Comparison of ENCODE assay signal across 18 cellular contexts in genomic region chr3:64114651-64115050, GRCh38.
DNase-seq lines count a peak whose midpoint lies in the region; ATAC-seq, FAIRE-seq and TF ChIP-seq lines count a peak whose summit lies in the region.
"Had no signal": no experiment of that assay in that cellular context is flagged by ENCODE, and none has a peak within 500 bp of the region (broad histone marks: within the 10 kb centered on the region; RNA-seq: fewer than 3 reads in every experiment).

No MANE protein-coding gene starts in this region.

- no peak for ATAC-seq in HG03280 (IDR thresholded peaks at IDR 0.05; ENCODE audit: unreplicated experiment)
- ATAC-seq: GM12878 had no signal

- FAIRE-seq in D721Med (lab: Jason Lieb, UNC), result peak; percentile 75
- peak; percentile 51 for FAIRE-seq in keratinocyte (lab: Jason Lieb, UNC)
- FAIRE-seq: A204.1, GM12878, H1 had no signal

- no peak overlapping the region for H3K27ac ChIP-seq in keratinocyte (ENCODE audit: control insufficient read depth, insufficient read depth, low read length)
- H3K27ac ChIP-seq: 22Rv1; BLaER1 treated with 17β-estradiol and CSF1 and Interleukin-3, amounts not matched to agents 10 nM and 100 nM; GM23248 had no signal

- dilution Hi-C loops in keratinocyte (cut with MboI; ENCODE audit: extremely low pct_ligation_motif_present, low sequenced_read_pairs), result no loop called here

- DNase-seq in D721Med (ENCODE audit: insufficient read length, low spot score) (no peak), choroid plexus epithelial cell (ENCODE audit: low read depth) (peak; percentile 17), keratinocyte (ENCODE audit: low read depth, low spot score) (no peak), occipital lobe (lab: John Stamatoyannopoulos, UW) (no peak), DMS153 (lab: John Stamatoyannopoulos, UW) (no peak)
- DNase-seq: CD4-positive, alpha-beta T cell; CD8-positive, alpha-beta memory T cell; DND-41; GDM1; GM23248; H7; HCEC 1CT had no signal

- H4K20me1 ChIP-seq in keratinocyte (ENCODE audit: control insufficient read depth, extremely low read depth, insufficient read depth, low read length), result no peaks in the 10 kb centered on the region
- H4K20me1 ChIP-seq: BLaER1 treated with 17β-estradiol and CSF1 and Interleukin-3, amounts not matched to agents 10 nM and 100 nM had no signal

- H3K36me3 ChIP-seq in keratinocyte (ENCODE audit: control insufficient read depth in 2 of 2, extremely low read depth in 1 of 2, insufficient read depth in 2 of 2, low read length in 2 of 2), result no peaks in the 10 kb centered on the region

- H3K4me1 ChIP-seq in keratinocyte (ENCODE audit: control insufficient read depth, extremely low read depth, insufficient read depth, low read length), result no peaks in the 10 kb centered on the region
- H3K4me1 ChIP-seq: BLaER1 treated with 17β-estradiol and CSF1 and Interleukin-3, amounts not matched to agents 10 nM and 100 nM had no signal

- no peak overlapping the region for H3K9ac ChIP-seq in keratinocyte (ENCODE audit: control insufficient read depth, extremely low read depth, insufficient read depth, low read length)
- H3K9ac ChIP-seq: BLaER1 treated with 17β-estradiol and CSF1 and Interleukin-3, amounts not matched to agents 10 nM and 100 nM; GM23248 had no signal

- H3K27me3 ChIP-seq in keratinocyte (ENCODE audit: control insufficient read depth, extremely low read depth, insufficient read depth, low read length), result no peaks in the 10 kb centered on the region
- H3K27me3 ChIP-seq: BLaER1 treated with 17β-estradiol and CSF1 and Interleukin-3, amounts not matched to agents 10 nM and 100 nM had no signal

- H3K9me1 ChIP-seq in keratinocyte (ENCODE audit: control insufficient read depth, extremely low read depth, insufficient read depth, low read length), result no peaks in the 10 kb centered on the region

- H3K4me3 ChIP-seq in choroid plexus epithelial cell (ENCODE audit: low read depth, low read length) (no peak overlapping the region), keratinocyte (ENCODE audit: control insufficient read depth in 2 of 3, extremely low read depth in 1 of 3, insufficient read depth in 2 of 3, low read depth in 1 of 3, low read length in 3 of 3) (no peak overlapping the region)
- H3K4me3 ChIP-seq: BLaER1 treated with 17β-estradiol and CSF1 and Interleukin-3, amounts not matched to agents 10 nM and 100 nM; GM12878; GM23248 had no signal

- no peak for TF ChIP-seq CTCF in D721Med (IDR thresholded peaks at IDR 0.05; ENCODE audit: insufficient read depth, missing control alignments)
- no peak for TF ChIP-seq CTCF in choroid plexus epithelial cell (conservative IDR thresholded peaks at IDR 0.05; ENCODE audit: low read depth, low read length)
- TF ChIP-seq CTCF in keratinocyte (optimal IDR thresholded peaks at IDR 0.05 in 1 of 3, IDR thresholded peaks at IDR 0.05 in 1 of 3, conservative IDR thresholded peaks at IDR 0.05 in 1 of 3; ENCODE audit: extremely low read depth in 1 of 3, insufficient read depth in 2 of 3, low read length in 3 of 3), result no peak

- no peak overlapping the region for H2AFZ ChIP-seq in keratinocyte (ENCODE audit: control insufficient read depth, low read length)
- H2AFZ ChIP-seq: GM23248 had no signal

- H3K79me2 ChIP-seq in keratinocyte (ENCODE audit: control insufficient read depth, insufficient read depth, low read length), result no peaks in the 10 kb centered on the region

- H3K9me3 ChIP-seq in keratinocyte (ENCODE audit: control insufficient read depth, low read depth, low read length), result no peaks in the 10 kb centered on the region

- no peak overlapping the region for H3K4me2 ChIP-seq in keratinocyte (ENCODE audit: control insufficient read depth, extremely low read depth, insufficient read depth, low read depth, low read length)
- H3K4me2 ChIP-seq: BLaER1 treated with 17β-estradiol and CSF1 and Interleukin-3, amounts not matched to agents 10 nM and 100 nM had no signal
